ENCODE assay signal across 1 cellular context in genomic region chr21:28642891-28643290, GRCh38.
TF ChIP-seq lines count a peak whose summit lies in the region.

No MANE protein-coding gene starts in this region.

TF ChIP-seq in H1, 55 proteins besides CTCF, POLR2A, EP300 and RAD21:
- TF ChIP-seq SP2 (IDR thresholded peaks at IDR 0.05; ENCODE audit: low read length), result no peak
- TF ChIP-seq TAF1 (IDR thresholded peaks at IDR 0.05; ENCODE audit: low read depth, low read length), result no peak
